ENCODE assay signal across 1 cellular context in the genomic region with DNA sequence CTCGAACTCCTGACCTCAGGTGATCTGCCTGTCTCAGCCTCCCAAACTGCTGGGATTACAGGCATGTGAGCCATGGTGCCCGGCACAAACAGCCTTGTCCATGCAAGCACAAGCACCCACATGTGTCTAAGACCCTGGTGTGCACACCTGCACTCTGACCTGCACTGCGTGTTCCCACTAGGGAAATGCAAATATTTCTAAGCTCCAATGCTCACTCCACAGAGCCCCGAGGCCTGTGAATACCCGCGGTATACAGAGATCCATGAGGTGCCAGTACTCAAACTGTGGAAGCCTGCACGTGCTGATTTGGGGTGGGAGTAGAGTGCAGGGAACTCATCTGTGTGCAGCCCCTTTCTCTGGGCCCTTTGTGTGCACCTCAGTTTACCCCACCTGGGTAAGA.
TF ChIP-seq lines count a peak whose summit lies in the region.

No MANE protein-coding gene starts in this region.

TF ChIP-seq in endothelial cell of umbilical vein, 7 proteins besides CTCF, POLR2A, EP300 and RAD21:
- TF ChIP-seq GATA2 (IDR thresholded peaks at IDR 0.05; ENCODE audit: insufficient read depth, insufficient read length, low read depth, low read length) (no peak), POLR2AphosphoS5 (IDR thresholded peaks at IDR 0.05; ENCODE audit: insufficient read depth, low read depth, low read length) (no peak), EZH2 (IDR thresholded peaks at IDR 0.05; ENCODE audit: borderline replicate concordance, low read depth, low read length, severe bottlenecking) (no peak), MYC (IDR thresholded peaks at IDR 0.05; ENCODE audit: low read depth, low read length) (no peak), MAX (IDR thresholded peaks at IDR 0.05; ENCODE audit: insufficient read depth, insufficient read length) (no peak)
TF ChIP-seq in endothelial cell of umbilical vein: peak in this region for 0.
